ENCODE assay signal across 19 cellular contexts in genomic region chr6:142026471-142026870, GRCh38.
"Had no signal": no experiment of that assay in that cellular context is flagged by ENCODE, and none has a peak within 500 bp of the region (broad histone marks: within the 10 kb centered on the region; RNA-seq: fewer than 3 reads in every experiment).

No MANE protein-coding gene starts in this region.

- ATAC-seq: activated CD4-positive, alpha-beta T cell treated with anti-CD3 and anti-CD28 coated beads for 36 hours; left lobe of liver; right cardiac atrium; stimulated activated naive CD8-positive, alpha-beta T cell treated with anti-CD3 and anti-CD28 coated beads, Interleukin-15, Interleukin-2, amounts not matched to agents 100 U/mL and 50 U/mL, for 24 hours had no signal

- H3K27ac ChIP-seq: cardiac muscle cell, hepatocyte, tibial nerve, vagina had no signal

- H3K4me2 ChIP-seq: hepatocyte had no signal

- H3K4me3 ChIP-seq: cardiac muscle cell, hepatocyte, tibial nerve, vagina had no signal

- H3K27me3 ChIP-seq: cardiac muscle cell, hepatocyte, tibial nerve, vagina had no signal

- H3K79me2 ChIP-seq: hepatocyte had no signal

- H3K36me3 ChIP-seq: cardiac muscle cell, tibial nerve, vagina had no signal

- FAIRE-seq: endothelial cell of umbilical vein, islet of Langerhans, TTC549 had no signal

- H3K4me1 ChIP-seq: tibial nerve, vagina had no signal

- H3K9me3 ChIP-seq: vagina had no signal

- DNase-seq: activated CD4-positive, alpha-beta T cell treated with anti-CD3 and anti-CD28 coated beads for 36 hours; activated CD4-positive, alpha-beta T cell treated with anti-CD3 and anti-CD28 coated beads, Interleukin-2, amount 50 U/mL, for 48 hours; activated gamma-delta T cell; dermis blood vessel endothelial cell; effector memory CD4-positive, alpha-beta T cell; foreskin fibroblast; occipital lobe; posterior cingulate gyrus; right cardiac atrium; stimulated activated CD4-positive, alpha-beta T cell treated with anti-CD3 and anti-CD28 coated beads, Interleukin-2, amount 100 ng/mL, for 24 hours; stimulated activated naive CD8-positive, alpha-beta T cell treated with anti-CD3 and anti-CD28 coated beads, Interleukin-15, Interleukin-2, amounts not matched to agents 100 U/mL and 50 U/mL, for 24 hours had no signal

- H2AFZ ChIP-seq: hepatocyte had no signal
